In genomic region chr1:200400556-200400955, GRCh38 we compare ENCODE assay signal across 23 cellular contexts.
"Had no signal": no experiment of that assay in that cellular context is flagged by ENCODE, and none has a peak within 500 bp of the region (broad histone marks: within the 10 kb centered on the region; RNA-seq: fewer than 3 reads in every experiment).

No MANE protein-coding gene starts in this region.

- H3K27ac ChIP-seq: brain microvascular endothelial cell, foreskin keratinocyte, heart left ventricle, lower lobe of right lung, suprapubic skin had no signal

- DNase-seq: activated B cell treated with CpG ODN at 0.5 μM for 24 hours; activated CD4-positive, alpha-beta T cell treated with anti-CD3 and anti-CD28 coated beads, Interleukin-2, amount 10 ng/mL, durations not matched to agents 24 days and 14 days; activated CD8-positive, alpha-beta memory T cell treated with anti-CD3 and anti-CD28 coated beads, Interleukin-2, amount 50 U/mL, for 4 hours; activated CD8-positive, alpha-beta T cell treated with anti-CD3 and anti-CD28 coated beads, Interleukin-2, amount 10 ng/mL, durations not matched to agents 7 days and 5 days; activated gamma-delta T cell treated with Interleukin-2 at 50 U/mL for 16 hours; activated naive CD8-positive, alpha-beta T cell treated with anti-CD3 and anti-CD28 coated beads for 36 hours; activated T-cell treated with anti-CD3 and anti-CD28 coated beads, Interleukin-2, amount 50 U/mL, for 72 hours; brain microvascular endothelial cell; effector memory CD4-positive, alpha-beta T cell; foreskin keratinocyte; heart left ventricle; immature natural killer cell; left cardiac atrium; lower lobe of right lung; mucosa of descending colon; naive thymus-derived CD4-positive, alpha-beta T cell; posterior cingulate gyrus; stimulated activated CD4-positive, alpha-beta T cell treated with anti-CD3 and anti-CD28 coated beads, Interleukin-15, amount 100 ng/mL, for 24 hours; stimulated activated CD4-positive, alpha-beta T cell treated with anti-CD3 and anti-CD28 coated beads, Interleukin-4, amount 100 ng/mL, for 4 hours; stimulated activated CD8-positive, alpha-beta memory T cell treated with anti-CD3 and anti-CD28 coated beads, Interleukin-4, amount 100 ng/mL, for 48 hours; stimulated activated naive CD4-positive, alpha-beta T cell treated with Interleukin-2 at 50 U/mL for 16 hours; trophoblast cell had no signal

- H3K9me3 ChIP-seq: heart left ventricle, lower lobe of right lung, mucosa of descending colon, suprapubic skin had no signal

- H3K27me3 ChIP-seq: brain microvascular endothelial cell, foreskin keratinocyte, heart left ventricle, suprapubic skin had no signal

- H3K4me3 ChIP-seq: heart left ventricle, lower lobe of right lung, mucosa of descending colon, suprapubic skin had no signal

- H3K4me1 ChIP-seq: foreskin keratinocyte, suprapubic skin had no signal

- H3K36me3 ChIP-seq: lower lobe of right lung, suprapubic skin had no signal
